In genomic region chr17:76241205-76241539, GRCh38 we compare ENCODE assay signal across 8 cellular contexts. TPM values are rescaled to one million over a fixed set of nuclear protein-coding genes. Genes with fewer than 3 reads are reported as not detected.
DNase-seq lines count a peak whose midpoint lies in the region; ATAC-seq lines count a peak whose summit lies in the region.

No MANE protein-coding gene starts in this region.

- H3K9me3 ChIP-seq in iPS-15b (ENCODE audit: control insufficient read depth, insufficient read depth, low read length), result no peaks in the 10 kb centered on the region

- no peaks in the 10 kb centered on the region for H3K4me1 ChIP-seq in iPS-15b (ENCODE audit: control insufficient read depth, insufficient read depth, low read length)

- peaks cover 42% of the 10 kb centered on the region for H3K27me3 ChIP-seq in H7 (ENCODE audit: control insufficient read depth, insufficient read depth, low read length)
- peaks cover 45% of the 10 kb centered on the region for H3K27me3 ChIP-seq in iPS-15b (ENCODE audit: control insufficient read depth, insufficient read depth, low read length)

- ATAC-seq in GM18873 (IDR thresholded peaks at IDR 0.05; ENCODE audit: low FRiP score, unreplicated experiment), result no peak

- H3K4me1 Mint-ChIP-seq in activated naive CD8-positive, alpha-beta T cell (ENCODE audit: low read depth), result peaks cover 65% of the 10 kb centered on the region

- no peaks in the 10 kb centered on the region for H3K36me3 ChIP-seq in H7 (replicated peaks; ENCODE audit: control insufficient read depth, insufficient read depth, low read length)
- H3K36me3 ChIP-seq in iPS-15b (ENCODE audit: control insufficient read depth, insufficient read depth, low read length), result no peaks in the 10 kb centered on the region

- H3K9me3 Mint-ChIP-seq in activated naive CD8-positive, alpha-beta T cell (ENCODE audit: low read depth), result no peaks in the 10 kb centered on the region

- DNase-seq in H7 (no peak), iPS-NIHi11 (ENCODE audit: low spot score) (no peak), NCI-H1092 (lab: John Stamatoyannopoulos, UW) (no peak), NAMALWA (ENCODE audit: low spot score) (no peak)

- H3K36me3 Mint-ChIP-seq in activated naive CD8-positive, alpha-beta T cell, result peaks cover 2% of the 10 kb centered on the region

- peak overlapping the region; percentile 96 for H3K27ac Mint-ChIP-seq in activated naive CD8-positive, alpha-beta T cell

- H3K27me3 Mint-ChIP-seq in activated naive CD8-positive, alpha-beta T cell, result no peaks in the 10 kb centered on the region

- H3K4me3 ChIP-seq in H7 (ENCODE audit: insufficient read depth, low read depth, low read length) (peak overlapping the region; percentile 46), iPS-15b (ENCODE audit: low read depth, low read length) (peak overlapping the region; percentile 79), skin epidermis (peak overlapping the region; percentile 31 to 58 (median 50))

- peak overlapping the region in 9 of 21 experiments; percentile 15 to 70 (median 51) for H3K27ac ChIP-seq in skin epidermis

- peak overlapping the region; percentile 94 for H3K4me3 Mint-ChIP-seq in activated naive CD8-positive, alpha-beta T cell

- H3K9ac ChIP-seq in iPS-15b (ENCODE audit: low read depth, low read length), result peak overlapping the region; percentile 50

RNA-seq across cellular contexts. Expression of gene RNF157, which starts 0.9 kb away (rescaled TPM):
- 4.2 and 5.6 TPM in 2 replicates for total RNA-seq in H7 (2014; rRNA removed; shearing (Covaris generic))

RNA-seq across cellular contexts. Expression of gene UBALD2, which starts 24.0 kb away (rescaled TPM):
- 21.3 and 24.8 TPM in 2 replicates for total RNA-seq in H7 (2014; rRNA removed; shearing (Covaris generic))
